Comparison of ENCODE assay signal across 12 cellular contexts in genomic region chr2:73451263-73451972, GRCh38.
DNase-seq lines count a peak whose midpoint lies in the region; ATAC-seq, FAIRE-seq and TF ChIP-seq lines count a peak whose summit lies in the region.
"Had no signal": no experiment of that assay in that cellular context is flagged by ENCODE, and none has a peak within 500 bp of the region (broad histone marks: within the 10 kb centered on the region; RNA-seq: fewer than 3 reads in every experiment).

No MANE protein-coding gene starts in this region.

- ATAC-seq in HG02852 (IDR thresholded peaks at IDR 0.05; ENCODE audit: unreplicated experiment), result peak; percentile 94
- ATAC-seq in stimulated activated naive B cell treated with anti-CD40 and anti-IgM and Interleukin-4, amounts not matched to agents 10 μg/mL and 1 μg/mL and 100 μg/mL, for 72 hours (replicated peaks), result peak; percentile 93 to 96
- ATAC-seq: activated CD8-positive, alpha-beta memory T cell treated with anti-CD3 and anti-CD28 coated beads, Interleukin-2, amount 10 ng/mL, durations not matched to agents 7 days and 5 days had no signal

- peaks cover 0 to 2% of the 10 kb centered on the region in 2 donors for H3K4me1 Mint-ChIP-seq in stimulated activated naive B cell treated with anti-CD40 and anti-IgM and Interleukin-4, amounts not matched to agents 10 μg/mL and 1 μg/mL and 100 μg/mL, for 72 hours
- H3K4me1 Mint-ChIP-seq: activated CD8-positive, alpha-beta memory T cell treated with anti-CD3 and anti-CD28 coated beads, Interleukin-2, amount 10 ng/mL, durations not matched to agents 7 days and 5 days had no signal

- H3K27ac Mint-ChIP-seq in stimulated activated naive B cell treated with anti-CD40 and anti-IgM and Interleukin-4, amounts not matched to agents 10 μg/mL and 1 μg/mL and 100 μg/mL, for 72 hours, result no peak overlapping the region
- H3K27ac Mint-ChIP-seq: activated CD8-positive, alpha-beta memory T cell treated with anti-CD3 and anti-CD28 coated beads, Interleukin-2, amount 10 ng/mL, durations not matched to agents 7 days and 5 days had no signal

- no peak overlapping the region for H3K4me3 Mint-ChIP-seq in stimulated activated naive B cell treated with anti-CD40 and anti-IgM and Interleukin-4, amounts not matched to agents 10 μg/mL and 1 μg/mL and 100 μg/mL, for 72 hours
- H3K4me3 Mint-ChIP-seq: activated CD8-positive, alpha-beta memory T cell treated with anti-CD3 and anti-CD28 coated beads, Interleukin-2, amount 10 ng/mL, durations not matched to agents 7 days and 5 days had no signal

- DNase-seq in SKM-1 treated with dmso at 0.1 percent for 144 hours (lab: John Stamatoyannopoulos, UW; ENCODE audit: unreplicated experiment), result peak; percentile 27
- no peak for DNase-seq in SKM-1 (lab: John Stamatoyannopoulos, UW; ENCODE audit: unreplicated experiment)
- peak; percentile 7 for DNase-seq in KG1 (lab: John Stamatoyannopoulos, UW)
- DNase-seq in stimulated activated naive B cell treated with anti-CD40 and anti-IgM and Interleukin-4, amounts not matched to agents 10 μg/mL and 1 μg/mL and 100 μg/mL, for 72 hours, result no peak
- no peak for DNase-seq in NK-92 treated with Interleukin-12 subunit alpha and Interleukin-12 subunit beta, amount 100 ng/mL, for 24 hours (lab: John Stamatoyannopoulos, UW)
- no peak for DNase-seq in D721Med (ENCODE audit: insufficient read length, low spot score)
- DNase-seq in NCI-H1694 treated with DMSO at 0.1 percent for 48 hours (lab: John Stamatoyannopoulos, UW), result no peak
- DNase-seq: activated CD8-positive, alpha-beta memory T cell treated with anti-CD3 and anti-CD28 coated beads, Interleukin-2, amount 10 ng/mL, durations not matched to agents 7 days and 5 days; cerebellar nuclear complex; SHP77 treated with DMSO at 0.1 percent for 48 hours had no signal

- no peak for TF ChIP-seq CTCF in D721Med (IDR thresholded peaks at IDR 0.05; ENCODE audit: insufficient read depth, missing control alignments)

- H3K36me3 Mint-ChIP-seq in stimulated activated naive B cell treated with anti-CD40 and anti-IgM and Interleukin-4, amounts not matched to agents 10 μg/mL and 1 μg/mL and 100 μg/mL, for 72 hours, result peaks cover 33 to 64% of the 10 kb centered on the region in 2 donors

- H3K27me3 Mint-ChIP-seq in stimulated activated naive B cell treated with anti-CD40 and anti-IgM and Interleukin-4, amounts not matched to agents 10 μg/mL and 1 μg/mL and 100 μg/mL, for 72 hours, result no peaks in the 10 kb centered on the region
- H3K27me3 Mint-ChIP-seq: activated CD8-positive, alpha-beta memory T cell treated with anti-CD3 and anti-CD28 coated beads, Interleukin-2, amount 10 ng/mL, durations not matched to agents 7 days and 5 days had no signal

- no peaks in the 10 kb centered on the region for H3K9me3 Mint-ChIP-seq in stimulated activated naive B cell treated with anti-CD40 and anti-IgM and Interleukin-4, amounts not matched to agents 10 μg/mL and 1 μg/mL and 100 μg/mL, for 72 hours

- no peak for FAIRE-seq in D721Med (lab: Jason Lieb, UNC)
- FAIRE-seq: A204.1 had no signal

Comparison
In these comparisons a context has a peak if more than half of its experiments do, and no peak if none do; other contexts are left out.
1. DNase-seq: peak in SKM-1 treated with dmso at 0.1 percent for 144 hours (single experiment) and KG1 (single experiment); none in SKM-1 (single experiment), stimulated activated naive B cell treated with anti-CD40 and anti-IgM and Interleukin-4, amounts not matched to agents 10 μg/mL and 1 μg/mL and 100 μg/mL, for 72 hours (single experiment), NK-92 treated with Interleukin-12 subunit alpha and Interleukin-12 subunit beta, amount 100 ng/mL, for 24 hours (single experiment), D721Med (single experiment) and NCI-H1694 treated with DMSO at 0.1 percent for 48 hours (single experiment).